8 cellular contexts compared by ENCODE assay signal in the genomic region with DNA sequence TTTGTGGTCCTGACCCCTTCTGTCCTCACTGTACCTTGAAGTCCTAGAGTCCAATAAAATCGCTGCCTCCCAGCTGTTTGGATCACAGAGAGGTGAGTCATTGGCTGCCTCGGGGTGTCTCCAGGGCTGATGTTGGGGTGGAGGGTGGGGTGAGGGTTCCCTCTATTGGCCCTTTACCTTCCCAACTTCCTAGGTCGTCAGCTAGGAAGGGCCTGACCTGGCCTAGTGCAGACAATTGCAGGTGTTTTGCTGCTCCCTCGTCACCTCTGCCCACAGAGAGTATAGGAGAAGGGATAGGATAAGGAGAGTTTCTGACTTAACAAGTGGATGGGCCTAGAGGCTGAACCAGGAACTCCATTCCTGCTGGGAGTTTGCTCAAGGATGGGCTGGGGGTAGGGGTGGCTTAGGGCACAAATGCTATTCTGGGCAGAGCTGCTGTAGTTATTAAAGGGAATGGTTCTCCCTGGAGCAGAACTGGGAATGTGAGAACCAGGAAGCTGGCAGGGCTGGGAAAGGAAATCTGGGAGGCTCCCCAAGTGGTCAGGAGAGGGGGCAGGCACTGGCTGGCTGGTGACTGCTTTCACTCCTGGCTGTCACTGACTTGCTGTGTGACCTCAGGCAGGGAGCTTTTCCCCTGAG. TPM values are rescaled to one million over a fixed set of nuclear protein-coding genes. Genes with fewer than 3 reads are reported as not detected.
DNase-seq lines count a peak whose midpoint lies in the region; ATAC-seq, FAIRE-seq and TF ChIP-seq lines count a peak whose summit lies in the region.

No MANE protein-coding gene starts in this region.

- H3K27me3 ChIP-seq in BLaER1 treated with 17β-estradiol and CSF1 and Interleukin-3, amounts not matched to agents 10 nM and 100 nM = peaks cover 0 to 7% (median 5%) of the 10 kb centered on the region in 11 experiments; a peak in 9 of 22 replicates
- no peaks in the 10 kb centered on the region for H3K27me3 ChIP-seq in prostate gland (replicated peaks; ENCODE audit: insufficient read depth)

- CTCF ChIA-PET in activated CD4-positive, alpha-beta memory T cell treated with anti-CD3 and anti-CD28 coated beads for 36 hours (lab: Charles Lee) = interaction anchor here (0.8 to 11.3 kb wide), 6 partner anchors 28 to 393 kb away, joined by 3 to 138 read pairs (median 4); partner anchors contain the start of gene PIGU

- peak in 1 of 4 experiments; percentile 6 for TF ChIP-seq CTCF in prostate gland (IDR thresholded peaks at IDR 0.05)

- DNase-seq in H54 (ENCODE audit: insufficient read length, low spot score) = peak; percentile 62
- peak; percentile 44 for DNase-seq in activated CD4-positive, alpha-beta memory T cell treated with anti-CD3 and anti-CD28 coated beads for 36 hours
- peak; percentile 50 for DNase-seq in glomerular visceral epithelial cell (ENCODE audit: extremely low spot score)
- DNase-seq in prostate gland (ENCODE audit: low spot score) = peak; percentile 32

- ATAC-seq in HG02870 (IDR thresholded peaks at IDR 0.05; ENCODE audit: unreplicated experiment) (no peak), GM19328 (IDR thresholded peaks at IDR 0.05; ENCODE audit: unreplicated experiment) (no peak), GM19023 (IDR thresholded peaks at IDR 0.05; ENCODE audit: unreplicated experiment) (no peak)

- H3K27me3 Mint-ChIP-seq in activated CD4-positive, alpha-beta memory T cell treated with anti-CD3 and anti-CD28 coated beads for 36 hours = no peaks in the 10 kb centered on the region

- H3K36me3 ChIP-seq in BLaER1 treated with 17β-estradiol and CSF1 and Interleukin-3, amounts not matched to agents 10 nM and 100 nM = no peaks in the 10 kb centered on the region
- H3K36me3 ChIP-seq in prostate gland = no peaks in the 10 kb centered on the region

- peak overlapping the region in 9 of 11 experiments; percentile 91 to 100 (median 95); a peak in 15 of 22 replicates for H3K27ac ChIP-seq in BLaER1 treated with 17β-estradiol and CSF1 and Interleukin-3, amounts not matched to agents 10 nM and 100 nM
- peak overlapping the region; percentile 97 to 100 for H3K27ac ChIP-seq in prostate gland

- no peak for FAIRE-seq in H54 (lab: Jason Lieb, UNC)

- peak overlapping the region in 7 of 10 experiments; percentile 75 to 89 (median 86); a peak in 10 of 20 replicates for H3K4me3 ChIP-seq in BLaER1 treated with 17β-estradiol and CSF1 and Interleukin-3, amounts not matched to agents 10 nM and 100 nM
- H3K4me3 ChIP-seq in prostate gland = peak overlapping the region in 1 of 2 donors; percentile 100

- H4K20me1 ChIP-seq in BLaER1 treated with 17β-estradiol and CSF1 and Interleukin-3, amounts not matched to agents 10 nM and 100 nM = peaks cover 4 to 29% (median 6%) of the 10 kb centered on the region in 11 experiments; a peak in 17 of 22 replicates

- peak overlapping the region; percentile 50 for H3K4me3 Mint-ChIP-seq in activated CD4-positive, alpha-beta memory T cell treated with anti-CD3 and anti-CD28 coated beads for 36 hours

- 18% methylated on average over 4 of the region's 4 CpGs for WGBS in prostate gland

- no peaks in the 10 kb centered on the region for H3K9me3 ChIP-seq in BLaER1 treated with 17β-estradiol and CSF1 and Interleukin-3, amounts not matched to agents 10 nM and 100 nM (replicated peaks in 1 of 11)
- H3K9me3 ChIP-seq in prostate gland = no peaks in the 10 kb centered on the region

- H3K27ac Mint-ChIP-seq in activated CD4-positive, alpha-beta memory T cell treated with anti-CD3 and anti-CD28 coated beads for 36 hours = no peak overlapping the region

- no peaks in the 10 kb centered on the region for H3K9me3 Mint-ChIP-seq in activated CD4-positive, alpha-beta memory T cell treated with anti-CD3 and anti-CD28 coated beads for 36 hours

- H3K9ac ChIP-seq in BLaER1 treated with 17β-estradiol and CSF1 and Interleukin-3, amounts not matched to agents 10 nM and 100 nM = peak overlapping the region; percentile 27 to 100 (median 93); a peak in 18 of 22 replicates

- POLR2A ChIA-PET in activated CD4-positive, alpha-beta memory T cell treated with anti-CD3 and anti-CD28 coated beads for 36 hours (lab: Charles Lee) = interaction anchor here (0.9 kb wide), 1 partner anchor 24 kb away, joined by 4 read pairs; no protein-coding TSS in a partner anchor

- peaks cover 21% of the 10 kb centered on the region for H3K4me1 Mint-ChIP-seq in activated CD4-positive, alpha-beta memory T cell treated with anti-CD3 and anti-CD28 coated beads for 36 hours (ENCODE audit: low read depth)

- peak overlapping the region; percentile 92 to 99 (median 97) for H3K4me2 ChIP-seq in BLaER1 treated with 17β-estradiol and CSF1 and Interleukin-3, amounts not matched to agents 10 nM and 100 nM

- intact Hi-C loops in activated CD4-positive, alpha-beta memory T cell treated with anti-CD3 and anti-CD28 coated beads for 36 hours (cut with micrococcal nuclease) = no loop called here
- intact Hi-C loops in prostate gland (cut with DNase I) = loop anchor here (5.0 to 10.0 kb wide), 2 partner anchors 252 to 401 kb away; partner anchors contain the start of genes AHCY, GSS and MYH7B

- peaks cover 47 to 65% (median 62%) of the 10 kb centered on the region in 10 experiments for H3K4me1 ChIP-seq in BLaER1 treated with 17β-estradiol and CSF1 and Interleukin-3, amounts not matched to agents 10 nM and 100 nM
- peaks cover 4% of the 10 kb centered on the region for H3K4me1 ChIP-seq in prostate gland (replicated peaks)

- TF ChIP-seq POLR2A in H54 (IDR thresholded peaks at IDR 0.05; ENCODE audit: low read depth, low read length) = no peak
- no peak for TF ChIP-seq POLR2A in prostate gland (IDR thresholded peaks at IDR 0.05)

- no peaks in the 10 kb centered on the region for H3K36me3 Mint-ChIP-seq in activated CD4-positive, alpha-beta memory T cell treated with anti-CD3 and anti-CD28 coated beads for 36 hours

RNA-seq across cellular contexts. Expression of gene TP53INP2, which starts 1.4 kb away (rescaled TPM):
- total RNA-seq in activated CD4-positive, alpha-beta memory T cell treated with anti-CD3 and anti-CD28 coated beads for 36 hours = 1 to 10 TPM; 2.3 to 2.5 TPM
- total RNA-seq in prostate gland = 10 to 100 TPM; 26.0 to 39.4 TPM

RNA-seq across cellular contexts. Expression of gene PIGU, which starts 28.6 kb away (rescaled TPM):
- total RNA-seq in activated CD4-positive, alpha-beta memory T cell treated with anti-CD3 and anti-CD28 coated beads for 36 hours = 10 to 100 TPM; 19.0 to 21.3 TPM
- total RNA-seq in prostate gland = 10 to 100 TPM; 18.2 to 26.4 TPM

Comparison
In these comparisons a context has a peak if more than half of its experiments do, and no peak if none do; other contexts are left out.
1. RNA of gene TP53INP2, which starts 1.4 kb away (total RNA-seq): 26.0 to 39.4 TPM in prostate gland; 2.3 to 2.5 TPM in activated CD4-positive, alpha-beta memory T cell treated with anti-CD3 and anti-CD28 coated beads for 36 hours; every median in the first group is over 4 times any median in the second.
2. Peak in every context shown above with its lines, with median percentiles within 50 percentile points of each other: DNase-seq.